10 cellular contexts compared by ENCODE assay signal in genomic region chr6:149473080-149474052, GRCh38. TPM values are rescaled to one million over a fixed set of nuclear protein-coding genes. Genes with fewer than 3 reads are reported as not detected.
A peak's percentile ranks its signal among the peaks of the same experiment; 100 is the strongest.
DNase-seq lines count a peak whose midpoint lies in the region; ATAC-seq and TF ChIP-seq lines count a peak whose summit lies in the region.
"Had no signal": no experiment of that assay in that cellular context is flagged by ENCODE, and none has a peak within 500 bp of the region (broad histone marks: within the 10 kb centered on the region; RNA-seq: fewer than 3 reads in every experiment).

No MANE protein-coding gene starts in this region.

- no peaks in the 10 kb centered on the region for H3K79me2 ChIP-seq in PC-9 (ENCODE audit: low read depth)
- H3K79me2 ChIP-seq in hepatocyte, result no peaks in the 10 kb centered on the region
- no peaks in the 10 kb centered on the region for H3K79me2 ChIP-seq in SK-N-SH (ENCODE audit: insufficient read depth)

- H3F3A ChIP-seq in PC-9 (ENCODE audit: insufficient read depth, low read depth), result no peaks in the 10 kb centered on the region
- no peaks in the 10 kb centered on the region for H3F3A ChIP-seq in SK-N-SH (replicated peaks; ENCODE audit: insufficient read depth)

- CTCF ChIA-PET in PC-9 (lab: Charles Lee), result interaction anchor here (0.6 kb wide), 1 partner anchor 35 kb away, joined by 3 read pairs; no protein-coding TSS in a partner anchor
- CTCF ChIA-PET in SK-N-SH (lab: Yijun Ruan, JAX), result interaction anchor here (0.8 kb wide), 1 partner anchor 32 kb away, joined by 3 read pairs; no protein-coding TSS in a partner anchor

- H3K27me3 ChIP-seq in BLaER1, result no peaks in the 10 kb centered on the region
- H3K27me3 ChIP-seq in PC-9 (ENCODE audit: insufficient read depth, low read depth), result no peaks in the 10 kb centered on the region
- no peaks in the 10 kb centered on the region for H3K27me3 ChIP-seq in hepatocyte
- no peaks in the 10 kb centered on the region for H3K27me3 ChIP-seq in SK-N-SH (ENCODE audit: insufficient read depth)

- H3K9me2 ChIP-seq in PC-9 (ENCODE audit: insufficient read depth), result no peaks in the 10 kb centered on the region
- H3K9me2 ChIP-seq in hepatocyte (replicated peaks; ENCODE audit: insufficient read depth), result no peaks in the 10 kb centered on the region
- no peaks in the 10 kb centered on the region for H3K9me2 ChIP-seq in SK-N-SH

- peaks cover 8% of the 10 kb centered on the region; the same call in 1 of the 2 replicates for H3K9me3 ChIP-seq in BLaER1
- no peaks in the 10 kb centered on the region for H3K9me3 ChIP-seq in PC-9 (ENCODE audit: insufficient read depth, low read depth)
- no peaks in the 10 kb centered on the region for H3K9me3 ChIP-seq in hepatocyte (ENCODE audit: low read depth)
- H3K9me3 ChIP-seq in SK-N-SH, result no peaks in the 10 kb centered on the region

- peaks cover 81% of the 10 kb centered on the region for H4K20me1 ChIP-seq in BLaER1
- H4K20me1 ChIP-seq in PC-9 (ENCODE audit: insufficient read depth), result no peaks in the 10 kb centered on the region
- H4K20me1 ChIP-seq in hepatocyte (ENCODE audit: insufficient read depth, poor library complexity, severe bottlenecking), result no peaks in the 10 kb centered on the region
- no peaks in the 10 kb centered on the region for H4K20me1 ChIP-seq in SK-N-SH (ENCODE audit: insufficient read depth)

- H3K4me3 ChIP-seq in BLaER1 (no peak overlapping the region), PC-9 (no peak overlapping the region), hepatocyte (no peak overlapping the region), SK-N-SH (ENCODE audit: low read depth in 2 of 2, low read length in 1 of 2) (no peak overlapping the region)

- DNase-seq in PC-9 (peak; percentile 39 to 43), hepatocyte (ENCODE audit: low spot score) (no peak), SK-N-SH (no peak), GM19238 (ENCODE audit: insufficient read length, low spot score) (no peak), glomerular visceral epithelial cell (ENCODE audit: extremely low spot score) (no peak), RKO (ENCODE audit: low spot score) (no peak)
- DNase-seq: head of caudate nucleus, OCI-M1 had no signal

- BruUV-seq in PC-9 (replicated peaks; lab: Mats Ljungman, UMichigan), result no TSS peak

- no peak overlapping the region; the same call in 1 of the 2 replicates for H3K27ac ChIP-seq in BLaER1
- H3K27ac ChIP-seq in PC-9, result no peak overlapping the region
- no peak overlapping the region for H3K27ac ChIP-seq in hepatocyte
- H3K27ac ChIP-seq in SK-N-SH (ENCODE audit: low read depth in 2 of 2, low read length in 1 of 2), result no peak overlapping the region

- H3K36me3 ChIP-seq in BLaER1 (peaks cover 92% of the 10 kb centered on the region), PC-9 (ENCODE audit: low read depth) (no peaks in the 10 kb centered on the region), hepatocyte (replicated peaks; ENCODE audit: insufficient read depth, low read depth) (no peaks in the 10 kb centered on the region), SK-N-SH (replicated peaks in 1 of 2; ENCODE audit: control insufficient read depth in 1 of 2, insufficient read depth in 2 of 2, low read length in 1 of 2) (no peaks in the 10 kb centered on the region)

- peak; percentile 19 for ATAC-seq in GM18868 (IDR thresholded peaks at IDR 0.05; ENCODE audit: unreplicated experiment)

- H3K4me1 ChIP-seq in BLaER1 (peaks cover 98% of the 10 kb centered on the region), PC-9 (replicated peaks; ENCODE audit: insufficient read depth) (no peaks in the 10 kb centered on the region), hepatocyte (ENCODE audit: insufficient read depth) (no peaks in the 10 kb centered on the region), SK-N-SH (ENCODE audit: control insufficient read depth in 1 of 2, insufficient read depth in 2 of 2, low read depth in 1 of 2, low read length in 1 of 2) (no peaks in the 10 kb centered on the region)

- no peak for TF ChIP-seq RAD21 in SK-N-SH (IDR thresholded peaks at IDR 0.05; ENCODE audit: low read length)

- intact Hi-C loops in PC-9 (cut with micrococcal nuclease; ENCODE audit: unreplicated experiment), result no loop called here

- POLR2A ChIA-PET in PC-9 (lab: Charles Lee; ENCODE audit: unreplicated experiment) (interaction anchor here (0.5 to 0.6 kb wide), 2 partner anchors 93 to 429 kb away, joined by 3 to 8 read pairs; partner anchors contain the start of gene GINM1), SK-N-SH (lab: Yijun Ruan, JAX) (no interaction called here)

- no peak for TF ChIP-seq EP300 in SK-N-SH (IDR thresholded peaks at IDR 0.05; ENCODE audit: borderline replicate concordance in 1 of 2, low read depth in 1 of 2, low read length in 1 of 2)

- H3K9ac ChIP-seq in BLaER1 (no peak overlapping the region), SK-N-SH (no peak overlapping the region)

- WGBS in hepatocyte (ENCODE audit: low lambda C conversion rate, missing lambda C conversion rate), result 75% methylated on average over 21 of the region's 21 CpGs
- WGBS in SK-N-SH (ENCODE audit: low lambda C conversion rate), result 75% methylated on average over 12 of the region's 21 CpGs

- H3K4me2 ChIP-seq in BLaER1 (peak overlapping the region; percentile 9; the same call in 1 of the 2 replicates), PC-9 (0 out of 2 replicates have a peak overlapping the region, but pooled peaks have one; percentile 7), hepatocyte (peak overlapping the region; percentile 11), SK-N-SH (no peak overlapping the region)

- no peak overlapping the region for H2AFZ ChIP-seq in PC-9
- H2AFZ ChIP-seq in hepatocyte, result no peak overlapping the region
- no peak overlapping the region for H2AFZ ChIP-seq in SK-N-SH (ENCODE audit: low read depth)

- no peak for TF ChIP-seq CTCF in PC-9 (conservative IDR thresholded peaks at IDR 0.05)
- TF ChIP-seq CTCF in hepatocyte (IDR thresholded peaks at IDR 0.05; ENCODE audit: poor library complexity), result no peak
- no peak for TF ChIP-seq CTCF in SK-N-SH (IDR thresholded peaks at IDR 0.05)

TF ChIP-seq in SK-N-SH, 30 proteins besides CTCF, POLR2A, EP300 and RAD21:
- no peak for TF ChIP-seq CHD2 (IDR thresholded peaks at IDR 0.05; ENCODE audit: low read length, partially characterized antibody)
- TF ChIP-seq ELF1 (IDR thresholded peaks at IDR 0.05), result no peak
- no peak for TF ChIP-seq YY1 (IDR thresholded peaks at IDR 0.05; ENCODE audit: low read depth)
- no peak for TF ChIP-seq JUND (IDR thresholded peaks at IDR 0.05)
- no peak for TF ChIP-seq TEAD4 (IDR thresholded peaks at IDR 0.05; ENCODE audit: borderline replicate concordance, insufficient read depth)
- no peak for TF ChIP-seq TCF12 (IDR thresholded peaks at IDR 0.05)

RNA-seq across cellular contexts. Expression of gene ZC3H12D, which starts 11.4 kb away (rescaled TPM):
- total RNA-seq in PC-9 (2021), result 0.10 TPM in 1 of 2 replicates, not detected in the other
- 0.50 and 1.7 TPM in 2 replicates for total RNA-seq in hepatocyte
- 0.06 and 0.44 TPM in 2 replicates for polyA plus RNA-seq in hepatocyte
- 0.03 and 0.05 TPM in 2 replicates for polyA plus RNA-seq in SK-N-SH (2012; rRNA removed)
- polyA plus RNA-seq in SK-N-SH (2012; cell fraction: cytosol; rRNA removed), result 0.01 TPM in 2 replicates
- 0.41 and 0.43 TPM in 2 replicates for polyA plus RNA-seq in SK-N-SH (2012; cell fraction: nucleus; rRNA removed)

Comparison
In these comparisons a context has a peak if more than half of its experiments do, and no peak if none do; other contexts are left out.
1. DNase-seq: peak in PC-9 (2 of 2); none in hepatocyte (single experiment), SK-N-SH (single experiment), GM19238 (single experiment), glomerular visceral epithelial cell (single experiment) and RKO (single experiment).